22 cellular contexts compared by ENCODE assay signal in the genomic region with DNA sequence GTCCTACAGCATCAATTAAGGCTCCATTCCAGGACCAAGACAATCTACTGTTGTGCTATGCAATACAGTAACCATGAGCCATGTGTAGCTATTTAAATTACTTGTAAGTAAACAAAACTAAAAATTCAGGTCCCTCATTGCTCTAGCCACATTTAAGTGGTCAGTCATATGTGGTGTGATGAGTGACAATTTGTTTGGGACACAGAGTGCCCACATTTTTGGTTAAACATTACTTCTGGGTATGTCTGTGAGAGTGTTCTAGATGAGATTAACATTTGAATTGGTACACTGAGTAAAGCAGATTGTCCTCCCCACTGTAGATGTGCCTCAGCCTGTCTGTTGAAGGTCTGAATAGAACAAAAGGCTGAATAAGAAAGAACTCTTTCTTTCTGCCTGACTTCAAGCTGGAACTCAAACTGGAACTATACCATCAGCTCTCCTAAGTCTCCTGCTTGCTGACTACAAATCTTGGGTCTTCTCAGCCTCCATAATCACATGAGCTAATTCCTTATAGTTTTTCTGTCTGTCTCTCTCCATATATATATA.
"Had no signal": no experiment of that assay in that cellular context is flagged by ENCODE, and none has a peak within 500 bp of the region (broad histone marks: within the 10 kb centered on the region; RNA-seq: fewer than 3 reads in every experiment).

No MANE protein-coding gene starts in this region.

- H3K27me3 Mint-ChIP-seq: activated CD4-positive, alpha-beta memory T cell treated with anti-CD3 and anti-CD28 coated beads for 36 hours; activated CD4-positive, alpha-beta T cell treated with anti-CD3 and anti-CD28 coated beads for 36 hours; activated naive CD8-positive, alpha-beta T cell; dendritic cell treated with granulocyte-macrophage colony-stimulating factor and Interleukin-4, amounts not matched to agents 40 ng/mL and 50 ng/mL, for 4 days; effector memory CD8-positive, alpha-beta T cell; stimulated activated naive CD8-positive, alpha-beta T cell treated with anti-CD3 and anti-CD28 coated beads, Interleukin-15, amount 100 ng/mL, for 72 hours had no signal

- H3K9me3 ChIP-seq: heart left ventricle, lower lobe of right lung, sigmoid colon, spleen, thoracic aorta had no signal

- H3K4me3 ChIP-seq: heart left ventricle, lower lobe of right lung, sigmoid colon, spleen, thoracic aorta had no signal

- H3K27me3 ChIP-seq: brain microvascular endothelial cell, heart left ventricle, sigmoid colon, spleen had no signal

- H3K4me3 Mint-ChIP-seq: activated CD4-positive, alpha-beta memory T cell treated with anti-CD3 and anti-CD28 coated beads for 36 hours; activated CD4-positive, alpha-beta T cell treated with anti-CD3 and anti-CD28 coated beads for 36 hours; activated naive CD8-positive, alpha-beta T cell; activated T-cell treated with anti-CD3 and anti-CD28 coated beads, Interleukin-2, amount 50 U/mL, for 4 hours; dendritic cell treated with granulocyte-macrophage colony-stimulating factor and Interleukin-4, amounts not matched to agents 40 ng/mL and 50 ng/mL, for 4 days; effector memory CD8-positive, alpha-beta T cell; mesothelial cell of epicardium; neural crest cell had no signal

- H3K27ac Mint-ChIP-seq: activated naive CD8-positive, alpha-beta T cell; dendritic cell treated with granulocyte-macrophage colony-stimulating factor and Interleukin-4, amounts not matched to agents 40 ng/mL and 50 ng/mL, for 4 days; mesothelial cell of epicardium had no signal

- H3K27ac ChIP-seq: brain microvascular endothelial cell, epithelial cell of prostate, heart left ventricle, lower lobe of right lung, sigmoid colon, spleen, thoracic aorta, VCaP had no signal

- H3K9me3 Mint-ChIP-seq: activated CD4-positive, alpha-beta memory T cell treated with anti-CD3 and anti-CD28 coated beads for 36 hours; activated T-cell treated with anti-CD3 and anti-CD28 coated beads, Interleukin-2, amount 50 U/mL, for 4 hours; dendritic cell treated with granulocyte-macrophage colony-stimulating factor and Interleukin-4, amounts not matched to agents 40 ng/mL and 50 ng/mL, for 4 days; effector memory CD8-positive, alpha-beta T cell; stimulated activated naive CD8-positive, alpha-beta T cell treated with anti-CD3 and anti-CD28 coated beads, Interleukin-15, amount 100 ng/mL, for 72 hours had no signal

- ATAC-seq: activated T-cell treated with anti-CD3 and anti-CD28 coated beads, Interleukin-2, amount 50 U/mL, for 4 hours; effector memory CD8-positive, alpha-beta T cell; heart left ventricle; left cardiac atrium; lower lobe of right lung had no signal

- H3K4me1 Mint-ChIP-seq: mesothelial cell of epicardium had no signal

- DNase-seq: activated CD4-positive, alpha-beta memory T cell treated with anti-CD3 and anti-CD28 coated beads for 36 hours; activated CD4-positive, alpha-beta T cell treated with anti-CD3 and anti-CD28 coated beads for 36 hours; activated effector memory CD4-positive, alpha-beta T cell treated with anti-CD3 and anti-CD28 coated beads, Interleukin-2, amount 50 U/mL, for 16 hours; activated T-cell treated with anti-CD3 and anti-CD28 coated beads, Interleukin-2, amount 50 U/mL, for 4 hours; amniotic stem cell; brain microvascular endothelial cell; effector memory CD8-positive, alpha-beta T cell; foreskin melanocyte; heart left ventricle; left cardiac atrium; lower lobe of right lung; sigmoid colon; spleen; stimulated activated naive CD8-positive, alpha-beta T cell treated with anti-CD3 and anti-CD28 coated beads, Interleukin-15, amount 100 ng/mL, for 72 hours; T-helper 1 cell had no signal

- H3K36me3 ChIP-seq: brain microvascular endothelial cell had no signal
